Comparison of ENCODE assay signal across 1 cellular context in genomic region chr9:242461-243080, GRCh38.
TF ChIP-seq lines count a peak whose summit lies in the region.

No MANE protein-coding gene starts in this region.

TF ChIP-seq in HEK293, 187 proteins besides CTCF, POLR2A, EP300 and RAD21:
- TF ChIP-seq REST (tag by site-specific recombination; IDR thresholded peaks at IDR 0.05): 0 out of 2 replicates have a peak, but pooled peaks have one; percentile 31
- no peak for TF ChIP-seq ZNF626 (tag by site-specific recombination; IDR thresholded peaks at IDR 0.05)
